ENCODE assay signal across 25 cellular contexts in the genomic region with DNA sequence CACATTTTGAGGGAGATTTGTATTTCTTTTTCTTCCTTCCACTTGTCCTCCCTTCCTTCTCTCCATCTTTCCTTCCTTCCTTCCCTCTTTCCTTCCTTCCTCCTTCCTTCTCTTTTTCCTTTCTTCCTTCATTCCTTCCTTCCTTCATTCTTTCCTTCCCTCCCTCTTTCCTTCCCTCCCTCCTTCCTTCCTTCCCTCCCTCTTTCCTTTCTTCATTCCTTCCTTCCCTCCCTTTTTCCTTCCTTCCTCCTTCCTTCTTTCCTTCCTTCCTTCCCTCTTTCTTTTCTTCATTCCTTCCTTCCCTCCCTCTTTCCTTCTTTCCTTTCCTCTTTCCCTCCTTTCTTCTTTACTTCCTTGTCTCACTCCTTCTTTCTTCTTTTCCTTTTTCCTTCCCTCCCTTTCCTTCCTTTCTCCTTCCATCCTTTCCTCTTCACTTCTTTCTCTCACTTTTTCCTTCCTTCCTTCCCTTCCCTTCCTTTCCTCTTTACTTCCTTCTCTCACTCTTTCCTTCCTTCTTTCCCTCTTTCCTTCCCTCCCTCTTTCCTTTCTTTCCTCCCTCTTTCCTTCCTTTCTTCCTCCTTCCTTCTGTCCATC.
"Had no signal": no experiment of that assay in that cellular context is flagged by ENCODE, and none has a peak within 500 bp of the region (broad histone marks: within the 10 kb centered on the region; RNA-seq: fewer than 3 reads in every experiment).

No MANE protein-coding gene starts in this region.

- H3K27ac ChIP-seq: brain microvascular endothelial cell, gastroesophageal sphincter, hepatocyte, right atrium auricular region, thoracic aorta had no signal

- H3K4me1 Mint-ChIP-seq: activated naive CD4-positive, alpha-beta T cell treated with anti-CD3 and anti-CD28 coated beads, Interleukin-2, amount 10 ng/mL, durations not matched to agents 7 days and 5 days; activated naive CD8-positive, alpha-beta T cell treated with anti-CD3 and anti-CD28 coated beads, Interleukin-2, amount 10 ng/mL, durations not matched to agents 7 days and 5 days; mesothelial cell of epicardium had no signal

- H3K27me3 ChIP-seq: brain microvascular endothelial cell, gastroesophageal sphincter, hepatocyte, right atrium auricular region had no signal

- H3K4me3 Mint-ChIP-seq: activated naive CD4-positive, alpha-beta T cell treated with anti-CD3 and anti-CD28 coated beads, Interleukin-2, amount 10 ng/mL, durations not matched to agents 7 days and 5 days; activated naive CD8-positive, alpha-beta T cell treated with anti-CD3 and anti-CD28 coated beads, Interleukin-2, amount 10 ng/mL, durations not matched to agents 7 days and 5 days; activated T-helper 1 cell treated with anti-CD3 and anti-CD28 coated beads, Interleukin-12 subunit alpha, Interleukin-12 subunit beta, Interleukin-2, Interleukin-4 antibody, amounts not matched to agents 30 ng/mL and 10 ng/mL and 1 ng/mL, durations not matched to agents 14 hours and 24 hours and 36 hours; mesothelial cell of epicardium; naive thymus-derived CD4-positive, alpha-beta T cell; T-helper 2 cell treated with Interferon-gamma antibody and Interleukin-4, amounts not matched to agents 5 μg/mL and 100 μg/mL, for 36 hours had no signal

- H3K27ac Mint-ChIP-seq: activated naive CD4-positive, alpha-beta T cell treated with anti-CD3 and anti-CD28 coated beads, Interleukin-2, amount 10 ng/mL, durations not matched to agents 7 days and 5 days; activated naive CD8-positive, alpha-beta T cell treated with anti-CD3 and anti-CD28 coated beads, Interleukin-2, amount 10 ng/mL, durations not matched to agents 7 days and 5 days; activated T-helper 1 cell treated with anti-CD3 and anti-CD28 coated beads, Interleukin-12 subunit alpha, Interleukin-12 subunit beta, Interleukin-2, Interleukin-4 antibody, amounts not matched to agents 30 ng/mL and 10 ng/mL and 1 ng/mL, durations not matched to agents 14 hours and 24 hours and 36 hours; mesothelial cell of epicardium; T-helper 2 cell treated with Interferon-gamma antibody and Interleukin-4, amounts not matched to agents 5 μg/mL and 100 μg/mL, for 36 hours had no signal

- DNase-seq: activated CD4-positive, alpha-beta T cell treated with anti-CD3 and anti-CD28 coated beads for 48 hours; activated CD4-positive, alpha-beta T cell treated with anti-CD3 and anti-CD28 coated beads, Interleukin-2, amount 50 U/mL, for 48 hours; activated CD8-positive, alpha-beta memory T cell treated with anti-CD3 and anti-CD28 coated beads, Interleukin-2, amount 50 U/mL, for 4 hours; activated effector memory CD4-positive, alpha-beta T cell treated with anti-CD3 and anti-CD28 coated beads, Interleukin-2, amount 50 U/mL, for 16 hours; activated naive CD4-positive, alpha-beta T cell treated with anti-CD3 and anti-CD28 coated beads, Interleukin-2, amount 10 ng/mL, durations not matched to agents 7 days and 5 days; activated naive CD8-positive, alpha-beta T cell treated with anti-CD3 and anti-CD28 coated beads, Interleukin-2, amount 10 ng/mL, durations not matched to agents 7 days and 5 days; activated T-cell treated with anti-CD3 and anti-CD28 coated beads, Interleukin-2, amount 50 U/mL, for 1 hour; amniotic stem cell; brain microvascular endothelial cell; islet precursor cell; left ventricle myocardium superior; naive thymus-derived CD4-positive, alpha-beta T cell; occipital lobe; stimulated activated CD4-positive, alpha-beta T cell treated with anti-CD3 and anti-CD28 coated beads, Interleukin-15, amount 100 ng/mL, for 24 hours; stimulated activated CD4-positive, alpha-beta T cell treated with anti-CD3 and anti-CD28 coated beads, Interleukin-2, amount 100 ng/mL, for 24 hours; stimulated activated naive CD4-positive, alpha-beta T cell; T-helper 1 cell; trophoblast cell had no signal

- H3K27me3 Mint-ChIP-seq: activated naive CD4-positive, alpha-beta T cell treated with anti-CD3 and anti-CD28 coated beads, Interleukin-2, amount 10 ng/mL, durations not matched to agents 7 days and 5 days; activated naive CD8-positive, alpha-beta T cell treated with anti-CD3 and anti-CD28 coated beads, Interleukin-2, amount 10 ng/mL, durations not matched to agents 7 days and 5 days; naive thymus-derived CD4-positive, alpha-beta T cell had no signal

- H3K4me1 ChIP-seq: gastroesophageal sphincter, right atrium auricular region had no signal

- H3K36me3 ChIP-seq: brain microvascular endothelial cell, thoracic aorta had no signal

- ATAC-seq: gastroesophageal sphincter; naive thymus-derived CD4-positive, alpha-beta T cell had no signal

- H3K4me3 ChIP-seq: gastroesophageal sphincter, hepatocyte, right atrium auricular region, thoracic aorta had no signal

- H2AFZ ChIP-seq: hepatocyte had no signal

- H3K9me3 ChIP-seq: gastroesophageal sphincter, right atrium auricular region, thoracic aorta had no signal

- H3K4me2 ChIP-seq: hepatocyte had no signal
